Comparison of ENCODE assay signal across 24 cellular contexts in genomic region chr4:71259305-71259704, GRCh38.
DNase-seq lines count a peak whose midpoint lies in the region; ATAC-seq and TF ChIP-seq lines count a peak whose summit lies in the region.
"Had no signal": no experiment of that assay in that cellular context is flagged by ENCODE, and none has a peak within 500 bp of the region (broad histone marks: within the 10 kb centered on the region; RNA-seq: fewer than 3 reads in every experiment).

No MANE protein-coding gene starts in this region.

- H3K9me3 Mint-ChIP-seq in naive thymus-derived CD4-positive, alpha-beta T cell: no peaks in the 10 kb centered on the region
- H3K9me3 Mint-ChIP-seq: activated B cell treated with CpG ODN at 0.5 μM for 24 hours; activated CD4-positive, alpha-beta memory T cell treated with anti-CD3 and anti-CD28 coated beads for 36 hours; CD8-positive, alpha-beta T cell; mesothelial cell of epicardium; T-helper 2 cell treated with Interferon-gamma antibody and Interleukin-4, amounts not matched to agents 5 μg/mL and 100 μg/mL, for 36 hours had no signal

- H3K4me3 ChIP-seq in HEK293 (ENCODE audit: low read depth, low read length) (no peak overlapping the region), dorsolateral prefrontal cortex (peak overlapping the region in 26 of 59 donors; percentile 2 to 46 (median 14)), right lobe of liver (no peak overlapping the region), adrenal gland (no peak overlapping the region)
- no peak overlapping the region for H3K4me3 ChIP-seq in naive thymus-derived CD4-positive, alpha-beta T cell (ENCODE audit: low read length)
- H3K4me3 ChIP-seq: PC-9, smooth muscle cell, stomach, vagina had no signal

- no peaks in the 10 kb centered on the region for H3K27me3 ChIP-seq in dorsolateral prefrontal cortex
- H3K27me3 ChIP-seq in right lobe of liver: no peaks in the 10 kb centered on the region
- no peaks in the 10 kb centered on the region for H3K27me3 ChIP-seq in naive thymus-derived CD4-positive, alpha-beta T cell (ENCODE audit: control insufficient read depth in 2 of 2, insufficient read depth in 2 of 2, low read length in 2 of 2)
- no peaks in the 10 kb centered on the region for H3K27me3 ChIP-seq in adrenal gland
- H3K27me3 ChIP-seq: stomach, vagina had no signal

- DNase-seq in dorsolateral prefrontal cortex (peak in 7 of 10 donors; percentile 59 to 85 (median 71)), right lobe of liver (no peak), retina (peak; percentile 27), globus pallidus (ENCODE audit: low spot score) (no peak), adrenal gland (no peak), NCI-H2107 treated with DMSO at 0.1 percent for 48 hours (lab: John Stamatoyannopoulos, UW; ENCODE audit: unreplicated experiment) (no peak)
- no peak for DNase-seq in naive thymus-derived CD4-positive, alpha-beta T cell
- DNase-seq: activated B cell treated with CpG ODN at 0.5 μM for 24 hours; activated CD4-positive, alpha-beta memory T cell treated with anti-CD3 and anti-CD28 coated beads for 36 hours; activated naive CD4-positive, alpha-beta T cell treated with Interleukin-2 at 50 U/mL for 16 hours; activated T-cell treated with anti-CD3 and anti-CD28 coated beads, Interleukin-2, amount 50 U/mL, for 1 hour; CD8-positive, alpha-beta T cell; MM.1S; NCI-H146; NCI-H226; PC-9; stimulated activated CD4-positive, alpha-beta T cell treated with anti-CD3 and anti-CD28 coated beads, Interleukin-4, amount 100 ng/mL, for 1 hour; stomach had no signal

- TF ChIP-seq CTCF in HEK293 (tag by site-specific recombination; IDR thresholded peaks at IDR 0.05) (no peak), dorsolateral prefrontal cortex (IDR thresholded peaks at IDR 0.05 in 54 of 56, conservative IDR thresholded peaks at IDR 0.05 in 2 of 56; ENCODE audit: low read depth in 1 of 56, partially characterized antibody in 56 of 56) (no peak), right lobe of liver (IDR thresholded peaks at IDR 0.05) (no peak), adrenal gland (IDR thresholded peaks at IDR 0.05) (no peak)

- TF ChIP-seq POLR2A in right lobe of liver (IDR thresholded peaks at IDR 0.05) (no peak), adrenal gland (IDR thresholded peaks at IDR 0.05) (no peak)

- ATAC-seq in right lobe of liver: no peak
- no peak for ATAC-seq in naive thymus-derived CD4-positive, alpha-beta T cell
- ATAC-seq: CD8-positive, alpha-beta T cell; HCT116 had no signal

- 83% methylated on average over 5 of the region's 5 CpGs for WGBS in right lobe of liver (ENCODE audit: insufficient coverage, low coverage, low lambda C conversion rate, missing lambda C conversion rate)
- WGBS in adrenal gland, 4 donors: 74 to 88% (median 80%) methylated on average over 5 of the region's 5 CpGs

- no peaks in the 10 kb centered on the region for H3K9me3 ChIP-seq in HEK293 (ENCODE audit: control insufficient read depth, insufficient read depth, low read depth, low read length)
- H3K9me3 ChIP-seq in right lobe of liver: no peaks in the 10 kb centered on the region
- no peaks in the 10 kb centered on the region for H3K9me3 ChIP-seq in naive thymus-derived CD4-positive, alpha-beta T cell (ENCODE audit: control insufficient read depth in 2 of 3, low read length in 3 of 3)
- no peaks in the 10 kb centered on the region for H3K9me3 ChIP-seq in adrenal gland (replicated peaks in 1 of 3)
- H3K9me3 ChIP-seq: stomach, vagina had no signal

- H3K36me3 Mint-ChIP-seq in naive thymus-derived CD4-positive, alpha-beta T cell: no peaks in the 10 kb centered on the region
- H3K36me3 Mint-ChIP-seq: activated CD4-positive, alpha-beta memory T cell treated with anti-CD3 and anti-CD28 coated beads for 36 hours; CD8-positive, alpha-beta T cell; mesothelial cell of epicardium had no signal

- POLR2A ChIA-PET in HEK293 (lab: Yijun Ruan, JAX): no interaction called here
- POLR2A ChIA-PET in naive thymus-derived CD4-positive, alpha-beta T cell (lab: Charles Lee): no interaction called here

- no peaks in the 10 kb centered on the region for H3K36me3 ChIP-seq in HEK293 (ENCODE audit: control insufficient read depth in 2 of 2, insufficient read depth in 1 of 2, low read length in 2 of 2)
- no peaks in the 10 kb centered on the region for H3K36me3 ChIP-seq in right lobe of liver
- H3K36me3 ChIP-seq in naive thymus-derived CD4-positive, alpha-beta T cell (ENCODE audit: control insufficient read depth in 2 of 3, insufficient read depth in 3 of 3, low read length in 3 of 3): no peaks in the 10 kb centered on the region
- H3K36me3 ChIP-seq in adrenal gland (replicated peaks in 1 of 2): no peaks in the 10 kb centered on the region
- H3K36me3 ChIP-seq: vagina had no signal

- no peak overlapping the region for H3K4me3 Mint-ChIP-seq in naive thymus-derived CD4-positive, alpha-beta T cell
- H3K4me3 Mint-ChIP-seq: activated B cell treated with CpG ODN at 0.5 μM for 24 hours; activated CD4-positive, alpha-beta memory T cell treated with anti-CD3 and anti-CD28 coated beads for 36 hours; CD8-positive, alpha-beta T cell; mesothelial cell of epicardium; T-helper 2 cell treated with Interferon-gamma antibody and Interleukin-4, amounts not matched to agents 5 μg/mL and 100 μg/mL, for 36 hours had no signal

- CTCF ChIA-PET in HEK293 (lab: Yijun Ruan, JAX): interaction anchor here (0.5 to 0.8 kb wide), 2 partner anchors 10 to 111 kb away, joined by 3 read pairs; no protein-coding TSS in a partner anchor
- CTCF ChIA-PET in naive thymus-derived CD4-positive, alpha-beta T cell (lab: Charles Lee): no interaction called here

- H3K27ac ChIP-seq in HEK293 (ENCODE audit: extremely low read depth, low read depth, low read length) (no peak overlapping the region), dorsolateral prefrontal cortex (peak overlapping the region in 55 of 59 donors; percentile 13 to 89 (median 70)), right lobe of liver (peak overlapping the region in 2 of 3 donors; percentile 51 to 92), adrenal gland (no peak overlapping the region)
- no peak overlapping the region for H3K27ac ChIP-seq in naive thymus-derived CD4-positive, alpha-beta T cell (ENCODE audit: low read depth, low read length)
- H3K27ac ChIP-seq: PC-9, vagina had no signal

- H3K4me1 Mint-ChIP-seq in naive thymus-derived CD4-positive, alpha-beta T cell: peaks cover 3 to 11% (median 7%) of the 10 kb centered on the region in 7 donors

- H3K27ac Mint-ChIP-seq in naive thymus-derived CD4-positive, alpha-beta T cell: no peak overlapping the region
- H3K27ac Mint-ChIP-seq: activated B cell treated with CpG ODN at 0.5 μM for 24 hours; activated CD4-positive, alpha-beta memory T cell treated with anti-CD3 and anti-CD28 coated beads for 36 hours; CD8-positive, alpha-beta T cell; mesothelial cell of epicardium; T-helper 2 cell treated with Interferon-gamma antibody and Interleukin-4, amounts not matched to agents 5 μg/mL and 100 μg/mL, for 36 hours had no signal

- intact Hi-C loops in dorsolateral prefrontal cortex (cut with DNase I): loop anchor here in 1 of 2 donors (10.0 kb wide), 1 partner anchor 195 kb away; no protein-coding TSS in a partner anchor
- intact Hi-C loops in right lobe of liver (cut with DNase I): no loop called here
- intact Hi-C loops in naive thymus-derived CD4-positive, alpha-beta T cell (cut with micrococcal nuclease): no loop called here
- intact Hi-C loops in adrenal gland (cut with DNase I): no loop called here

- H3K4me1 ChIP-seq in HEK293 (ENCODE audit: control insufficient read depth, insufficient read depth, low read length) (no peaks in the 10 kb centered on the region), right lobe of liver (peaks cover 0 to 46% (median 13%) of the 10 kb centered on the region in 4 donors), adrenal gland (replicated peaks in 1 of 2) (no peaks in the 10 kb centered on the region)
- peaks cover 0 to 7% of the 10 kb centered on the region in 2 donors for H3K4me1 ChIP-seq in naive thymus-derived CD4-positive, alpha-beta T cell (ENCODE audit: control insufficient read depth in 2 of 2, insufficient read depth in 2 of 2, low read length in 2 of 2)
- H3K4me1 ChIP-seq: vagina had no signal

- peaks cover 0 to 7% (median 4%) of the 10 kb centered on the region in 5 donors for H3K27me3 Mint-ChIP-seq in naive thymus-derived CD4-positive, alpha-beta T cell
- H3K27me3 Mint-ChIP-seq: activated CD4-positive, alpha-beta memory T cell treated with anti-CD3 and anti-CD28 coated beads for 36 hours had no signal

TF ChIP-seq in HEK293, 187 proteins besides CTCF, POLR2A, EP300 and RAD21 (continues in another document):
- TF ChIP-seq ZNF184 (tag by site-specific recombination; IDR thresholded peaks at IDR 0.05) (no peak), MEIS1 (CRISPR knock-in tag; IDR thresholded peaks at IDR 0.05; ENCODE audit: borderline replicate concordance) (no peak), EGR2 (tag by site-specific recombination; IDR thresholded peaks at IDR 0.05; ENCODE audit: low read depth) (0 out of 2 replicates have a peak, but pooled peaks have one; percentile 6), ZBTB20 (tag by site-specific recombination; IDR thresholded peaks at IDR 0.05) (no peak), ZFHX2 (tag by site-specific recombination; conservative IDR thresholded peaks at IDR 0.05) (peak; percentile 43; the same call in 1 of the 2 replicates), ZNF155 (tag by site-specific recombination; IDR thresholded peaks at IDR 0.05) (no peak), ZNF549 (tag by site-specific recombination; IDR thresholded peaks at IDR 0.05) (no peak)
- TF ChIP-seq, protein P1, sequence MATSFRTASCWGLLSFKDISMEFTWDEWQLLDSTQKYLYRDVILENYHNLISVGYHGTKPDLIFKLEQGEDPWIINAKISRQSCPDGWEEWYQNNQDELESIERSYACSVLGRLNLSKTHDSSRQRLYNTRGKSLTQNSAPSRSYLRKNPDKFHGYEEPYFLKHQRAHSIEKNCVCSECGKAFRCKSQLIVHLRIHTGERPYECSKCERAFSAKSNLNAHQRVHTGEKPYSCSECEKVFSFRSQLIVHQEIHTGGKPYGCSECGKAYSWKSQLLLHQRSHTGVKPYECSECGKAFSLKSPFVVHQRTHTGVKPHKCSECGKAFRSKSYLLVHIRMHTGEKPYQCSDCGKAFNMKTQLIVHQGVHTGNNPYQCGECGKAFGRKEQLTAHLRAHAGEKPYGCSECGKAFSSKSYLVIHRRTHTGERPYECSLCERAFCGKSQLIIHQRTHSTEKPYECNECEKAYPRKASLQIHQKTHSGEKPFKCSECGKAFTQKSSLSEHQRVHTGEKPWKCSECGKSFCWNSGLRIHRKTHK (tag by site-specific recombination; IDR thresholded peaks at IDR 0.05): no peak
- TF ChIP-seq, protein P2, sequence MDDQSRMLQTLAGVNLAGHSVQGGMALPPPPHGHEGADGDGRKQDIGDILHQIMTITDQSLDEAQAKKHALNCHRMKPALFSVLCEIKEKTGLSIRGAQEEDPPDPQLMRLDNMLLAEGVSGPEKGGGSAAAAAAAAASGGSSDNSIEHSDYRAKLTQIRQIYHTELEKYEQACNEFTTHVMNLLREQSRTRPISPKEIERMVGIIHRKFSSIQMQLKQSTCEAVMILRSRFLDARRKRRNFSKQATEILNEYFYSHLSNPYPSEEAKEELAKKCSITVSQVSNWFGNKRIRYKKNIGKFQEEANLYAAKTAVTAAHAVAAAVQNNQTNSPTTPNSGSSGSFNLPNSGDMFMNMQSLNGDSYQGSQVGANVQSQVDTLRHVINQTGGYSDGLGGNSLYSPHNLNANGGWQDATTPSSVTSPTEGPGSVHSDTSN (CRISPR knock-in tag; IDR thresholded peaks at IDR 0.05): no peak

Comparison
In these comparisons a context has a peak if more than half of its experiments do, and no peak if none do; other contexts are left out.
1. H3K27ac ChIP-seq: peak in dorsolateral prefrontal cortex (55 of 59) and right lobe of liver (2 of 3); none in HEK293 (single experiment), naive thymus-derived CD4-positive, alpha-beta T cell (single experiment) and adrenal gland (0 of 5).
2. DNase-seq: peak in dorsolateral prefrontal cortex (7 of 10) and retina (single experiment); none in right lobe of liver (0 of 3), globus pallidus (single experiment), naive thymus-derived CD4-positive, alpha-beta T cell (0 of 9), adrenal gland (0 of 7) and NCI-H2107 treated with DMSO at 0.1 percent for 48 hours (single experiment).